ENCODE assay signal across 14 cellular contexts in the genomic region with DNA sequence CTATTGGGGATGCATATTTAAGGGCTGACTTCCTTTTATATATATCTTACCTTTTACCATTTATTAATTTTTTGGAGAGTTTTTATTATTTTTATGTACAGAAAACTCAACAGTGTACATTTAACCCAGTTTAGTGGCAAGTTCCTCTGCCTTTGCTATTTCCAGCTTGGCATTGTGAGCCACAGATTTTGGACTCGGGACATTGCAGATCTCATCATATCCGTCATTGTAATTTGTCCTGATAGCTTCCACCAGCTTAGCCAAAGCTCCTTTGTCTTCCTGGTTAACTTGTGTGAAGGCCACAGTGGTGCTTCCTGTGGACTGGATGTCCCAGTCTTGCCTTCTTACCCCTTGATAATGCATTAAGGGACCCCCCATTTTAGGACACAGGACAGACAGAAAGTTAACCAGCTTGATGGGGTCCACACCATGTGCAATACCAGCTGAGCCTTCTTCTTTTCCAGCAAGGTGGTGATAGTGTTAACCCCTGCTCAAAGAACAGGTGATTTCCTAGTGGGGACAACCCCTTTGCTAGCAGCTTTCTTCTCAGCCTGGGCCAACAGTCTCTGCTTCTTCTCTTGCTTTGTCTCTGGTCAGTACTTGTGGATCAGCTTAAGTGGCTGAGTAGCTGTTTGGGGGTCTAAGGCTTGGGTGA. TPM values are rescaled to one million over a fixed set of nuclear protein-coding genes. Genes with fewer than 3 reads are reported as not detected.
DNase-seq lines count a peak whose midpoint lies in the region; ATAC-seq, FAIRE-seq and TF ChIP-seq lines count a peak whose summit lies in the region.
"Not testable (repeated sequence)": the region's sequence is repeated elsewhere in the genome, so short reads cannot be mapped to it uniquely, and the experiment has no call there.
"Had no signal": no experiment of that assay in that cellular context is flagged by ENCODE, and none has a peak within 500 bp of the region (broad histone marks: within the 10 kb centered on the region; RNA-seq: fewer than 3 reads in every experiment).

No MANE protein-coding gene starts in this region.

- not testable (repeated sequence) for TF ChIP-seq CTCF in CD8-positive, alpha-beta T cell (IDR thresholded peaks at IDR 0.05)

- not testable (repeated sequence) for ATAC-seq in CD8-positive, alpha-beta T cell; activated CD8-positive, alpha-beta memory T cell treated with anti-CD3 and anti-CD28 coated beads, Interleukin-2, amount 10 ng/mL, durations not matched to agents 7 days and 5 days; activated naive CD8-positive, alpha-beta T cell treated with anti-CD3 and anti-CD28 coated beads, Interleukin-2, amount 10 ng/mL, durations not matched to agents 7 days and 5 days (ENCODE audit: low read depth); central memory CD8-positive, alpha-beta T cell (replicated peaks; ENCODE audit: extremely low read depth, poor library complexity, severe bottlenecking)
- ATAC-seq in stimulated activated memory B cell treated with anti-CD40 and anti-IgM and Interleukin-4, amounts not matched to agents 10 μg/mL and 1 μg/mL and 100 μg/mL, for 72 hours: peak; percentile 28

- not testable (repeated sequence) for H3K27me3 Mint-ChIP-seq in CD8-positive, alpha-beta T cell (ENCODE audit: low read depth); activated CD8-positive, alpha-beta memory T cell treated with anti-CD3 and anti-CD28 coated beads, Interleukin-2, amount 10 ng/mL, durations not matched to agents 7 days and 5 days; activated T-helper 1 cell treated with anti-CD3 and anti-CD28 coated beads, Interleukin-12 subunit alpha, Interleukin-12 subunit beta, Interleukin-2, Interleukin-4 antibody, amounts not matched to agents 30 ng/mL and 10 ng/mL and 1 ng/mL, durations not matched to agents 14 hours and 24 hours and 36 hours (ENCODE audit: insufficient read depth); activated naive CD8-positive, alpha-beta T cell treated with anti-CD3 and anti-CD28 coated beads, Interleukin-2, amount 10 ng/mL, durations not matched to agents 7 days and 5 days; central memory CD8-positive, alpha-beta T cell; immature natural killer cell (ENCODE audit: low read depth in 3 of 3)
- H3K27me3 Mint-ChIP-seq in stimulated activated memory B cell treated with anti-CD40 and anti-IgM and Interleukin-4, amounts not matched to agents 10 μg/mL and 1 μg/mL and 100 μg/mL, for 72 hours: peaks cover 16% of the 10 kb centered on the region

- H3K4me1 ChIP-seq in CD8-positive, alpha-beta T cell (ENCODE audit: insufficient read depth, low read length): not testable (repeated sequence)

- DNase-seq in CD8-positive, alpha-beta T cell; GM18507 (ENCODE audit: extremely low spot score, insufficient read length, low read depth); activated CD8-positive, alpha-beta memory T cell treated with anti-CD3 and anti-CD28 coated beads, Interleukin-2, amount 10 ng/mL, durations not matched to agents 7 days and 5 days; activated T-helper 1 cell treated with anti-CD3 and anti-CD28 coated beads, Interleukin-12 subunit alpha, Interleukin-12 subunit beta, Interleukin-2, Interleukin-4 antibody, amounts not matched to agents 30 ng/mL and 10 ng/mL and 1 ng/mL, durations not matched to agents 14 hours and 24 hours and 36 hours (ENCODE audit: low spot score); activated naive CD8-positive, alpha-beta T cell treated with anti-CD3 and anti-CD28 coated beads, Interleukin-2, amount 10 ng/mL, durations not matched to agents 7 days and 5 days; central memory CD8-positive, alpha-beta T cell (ENCODE audit: low spot score in 2 of 2); immature natural killer cell: not testable (repeated sequence)

- H3K36me3 Mint-ChIP-seq in CD8-positive, alpha-beta T cell; activated CD8-positive, alpha-beta memory T cell treated with anti-CD3 and anti-CD28 coated beads, Interleukin-2, amount 10 ng/mL, durations not matched to agents 7 days and 5 days; activated T-helper 1 cell treated with anti-CD3 and anti-CD28 coated beads, Interleukin-12 subunit alpha, Interleukin-12 subunit beta, Interleukin-2, Interleukin-4 antibody, amounts not matched to agents 30 ng/mL and 10 ng/mL and 1 ng/mL, durations not matched to agents 14 hours and 24 hours and 36 hours (ENCODE audit: low read depth); central memory CD8-positive, alpha-beta T cell (ENCODE audit: insufficient read depth); stimulated activated memory B cell treated with anti-CD40 and anti-IgM and Interleukin-4, amounts not matched to agents 10 μg/mL and 1 μg/mL and 100 μg/mL, for 72 hours: not testable (repeated sequence)
- peaks cover 33% of the 10 kb centered on the region for H3K36me3 Mint-ChIP-seq in activated naive CD8-positive, alpha-beta T cell treated with anti-CD3 and anti-CD28 coated beads, Interleukin-2, amount 10 ng/mL, durations not matched to agents 7 days and 5 days
- peaks cover 0 to 22% (median 7%) of the 10 kb centered on the region in 3 donors for H3K36me3 Mint-ChIP-seq in immature natural killer cell

- intact Hi-C loops in CD8-positive, alpha-beta T cell (cut with DNase I, micrococcal nuclease): loop anchor here in 1 of 2 experiments (2.0 kb wide), 1 partner anchor 36 kb away; a partner anchor contains a TSS
- intact Hi-C loops in activated T-helper 1 cell treated with anti-CD3 and anti-CD28 coated beads, Interleukin-12 subunit alpha, Interleukin-12 subunit beta, Interleukin-2, Interleukin-4 antibody, amounts not matched to agents 30 ng/mL and 10 ng/mL and 1 ng/mL, durations not matched to agents 14 hours and 24 hours and 36 hours (cut with micrococcal nuclease): loop anchor here (10.0 kb wide), 1 partner anchor 64 kb away; no protein-coding TSS in a partner anchor

- not testable (repeated sequence) for H3K4me3 ChIP-seq in CD8-positive, alpha-beta T cell (ENCODE audit: low read depth, low read length)

- peak overlapping the region; percentile 33 for H3K4me3 Mint-ChIP-seq in CD8-positive, alpha-beta T cell
- H3K4me3 Mint-ChIP-seq in activated CD8-positive, alpha-beta memory T cell treated with anti-CD3 and anti-CD28 coated beads, Interleukin-2, amount 10 ng/mL, durations not matched to agents 7 days and 5 days: peak overlapping the region; percentile 29
- peak overlapping the region; percentile 45 for H3K4me3 Mint-ChIP-seq in activated T-helper 1 cell treated with anti-CD3 and anti-CD28 coated beads, Interleukin-12 subunit alpha, Interleukin-12 subunit beta, Interleukin-2, Interleukin-4 antibody, amounts not matched to agents 30 ng/mL and 10 ng/mL and 1 ng/mL, durations not matched to agents 14 hours and 24 hours and 36 hours
- peak overlapping the region; percentile 79 for H3K4me3 Mint-ChIP-seq in activated naive CD8-positive, alpha-beta T cell treated with anti-CD3 and anti-CD28 coated beads, Interleukin-2, amount 10 ng/mL, durations not matched to agents 7 days and 5 days
- H3K4me3 Mint-ChIP-seq in central memory CD8-positive, alpha-beta T cell: peak overlapping the region; percentile 62
- H3K4me3 Mint-ChIP-seq in immature natural killer cell: peak overlapping the region; percentile 70 to 90 (median 81)
- not testable (repeated sequence) for H3K4me3 Mint-ChIP-seq in stimulated activated memory B cell treated with anti-CD40 and anti-IgM and Interleukin-4, amounts not matched to agents 10 μg/mL and 1 μg/mL and 100 μg/mL, for 72 hours

- H3K27ac ChIP-seq in CD8-positive, alpha-beta T cell (ENCODE audit: low read depth, low read length): not testable (repeated sequence)

- CTCF ChIA-PET in CD8-positive, alpha-beta T cell (lab: Charles Lee): interaction anchor here (0.8 to 1.8 kb wide), 5 partner anchors 10 to 139 kb away, joined by 3 to 12 read pairs (median 3); no protein-coding TSS in a partner anchor
- CTCF ChIA-PET in activated CD8-positive, alpha-beta memory T cell treated with anti-CD3 and anti-CD28 coated beads, Interleukin-2, amount 10 ng/mL, durations not matched to agents 7 days and 5 days (lab: Charles Lee): interaction anchor here (1.2 to 1.7 kb wide), 3 partner anchors 19 to 139 kb away, joined by 3 to 7 read pairs (median 5); no protein-coding TSS in a partner anchor

- peaks cover 27% of the 10 kb centered on the region for H3K4me1 Mint-ChIP-seq in CD8-positive, alpha-beta T cell (ENCODE audit: low read depth)
- peaks cover 36% of the 10 kb centered on the region for H3K4me1 Mint-ChIP-seq in activated CD8-positive, alpha-beta memory T cell treated with anti-CD3 and anti-CD28 coated beads, Interleukin-2, amount 10 ng/mL, durations not matched to agents 7 days and 5 days
- peaks cover 25% of the 10 kb centered on the region for H3K4me1 Mint-ChIP-seq in activated T-helper 1 cell treated with anti-CD3 and anti-CD28 coated beads, Interleukin-12 subunit alpha, Interleukin-12 subunit beta, Interleukin-2, Interleukin-4 antibody, amounts not matched to agents 30 ng/mL and 10 ng/mL and 1 ng/mL, durations not matched to agents 14 hours and 24 hours and 36 hours (ENCODE audit: low read depth)
- peaks cover 42% of the 10 kb centered on the region for H3K4me1 Mint-ChIP-seq in activated naive CD8-positive, alpha-beta T cell treated with anti-CD3 and anti-CD28 coated beads, Interleukin-2, amount 10 ng/mL, durations not matched to agents 7 days and 5 days
- H3K4me1 Mint-ChIP-seq in central memory CD8-positive, alpha-beta T cell: peaks cover 42% of the 10 kb centered on the region
- peaks cover 43 to 69% of the 10 kb centered on the region in 2 donors for H3K4me1 Mint-ChIP-seq in immature natural killer cell
- H3K4me1 Mint-ChIP-seq in stimulated activated memory B cell treated with anti-CD40 and anti-IgM and Interleukin-4, amounts not matched to agents 10 μg/mL and 1 μg/mL and 100 μg/mL, for 72 hours: not testable (repeated sequence)

- H3K27me3 ChIP-seq in CD8-positive, alpha-beta T cell (ENCODE audit: insufficient read depth, low read length): not testable (repeated sequence)

- not testable (repeated sequence) for H3K27ac Mint-ChIP-seq in CD8-positive, alpha-beta T cell; activated T-helper 1 cell treated with anti-CD3 and anti-CD28 coated beads, Interleukin-12 subunit alpha, Interleukin-12 subunit beta, Interleukin-2, Interleukin-4 antibody, amounts not matched to agents 30 ng/mL and 10 ng/mL and 1 ng/mL, durations not matched to agents 14 hours and 24 hours and 36 hours; central memory CD8-positive, alpha-beta T cell (ENCODE audit: low read depth); stimulated activated memory B cell treated with anti-CD40 and anti-IgM and Interleukin-4, amounts not matched to agents 10 μg/mL and 1 μg/mL and 100 μg/mL, for 72 hours
- peak overlapping the region; percentile 47 for H3K27ac Mint-ChIP-seq in activated CD8-positive, alpha-beta memory T cell treated with anti-CD3 and anti-CD28 coated beads, Interleukin-2, amount 10 ng/mL, durations not matched to agents 7 days and 5 days
- peak overlapping the region; percentile 79 for H3K27ac Mint-ChIP-seq in activated naive CD8-positive, alpha-beta T cell treated with anti-CD3 and anti-CD28 coated beads, Interleukin-2, amount 10 ng/mL, durations not matched to agents 7 days and 5 days
- peak overlapping the region in 5 of 6 donors; percentile 63 to 90 (median 79) for H3K27ac Mint-ChIP-seq in immature natural killer cell

- H3K36me3 ChIP-seq in CD8-positive, alpha-beta T cell (ENCODE audit: insufficient read depth, low read length): not testable (repeated sequence)

- H3K9me3 Mint-ChIP-seq in CD8-positive, alpha-beta T cell; activated CD8-positive, alpha-beta memory T cell treated with anti-CD3 and anti-CD28 coated beads, Interleukin-2, amount 10 ng/mL, durations not matched to agents 7 days and 5 days (ENCODE audit: low read depth); activated T-helper 1 cell treated with anti-CD3 and anti-CD28 coated beads, Interleukin-12 subunit alpha, Interleukin-12 subunit beta, Interleukin-2, Interleukin-4 antibody, amounts not matched to agents 30 ng/mL and 10 ng/mL and 1 ng/mL, durations not matched to agents 14 hours and 24 hours and 36 hours; activated naive CD8-positive, alpha-beta T cell treated with anti-CD3 and anti-CD28 coated beads, Interleukin-2, amount 10 ng/mL, durations not matched to agents 7 days and 5 days; central memory CD8-positive, alpha-beta T cell; immature natural killer cell; stimulated activated memory B cell treated with anti-CD40 and anti-IgM and Interleukin-4, amounts not matched to agents 10 μg/mL and 1 μg/mL and 100 μg/mL, for 72 hours: not testable (repeated sequence)

- not testable (repeated sequence) for H3K9me3 ChIP-seq in CD8-positive, alpha-beta T cell (ENCODE audit: low read length)

- peak; percentile 59 for FAIRE-seq in GM18507 (lab: Jason Lieb, UNC)

- POLR2A ChIA-PET in CD8-positive, alpha-beta T cell (lab: Charles Lee): interaction anchor here (0.6 kb wide), 1 partner anchor 37 kb away, joined by 3 read pairs; no protein-coding TSS in a partner anchor
- POLR2A ChIA-PET in activated naive CD8-positive, alpha-beta T cell treated with anti-CD3 and anti-CD28 coated beads, Interleukin-2, amount 10 ng/mL, durations not matched to agents 7 days and 5 days (lab: Charles Lee): interaction anchor here (0.6 to 1.4 kb wide), 5 partner anchors 46 to 236 kb away, joined by 3 to 4 read pairs (median 3); no protein-coding TSS in a partner anchor

RNA-seq across cellular contexts. Expression of a gene that starts 2.3 kb away (rescaled TPM):
- total RNA-seq in CD8-positive, alpha-beta T cell: 1 to 10 TPM; 5.3 to 6.2 TPM
- total RNA-seq in activated CD8-positive, alpha-beta memory T cell treated with anti-CD3 and anti-CD28 coated beads, Interleukin-2, amount 10 ng/mL, durations not matched to agents 7 days and 5 days: 10 to 100 TPM; 11.7 to 46.7 TPM
- 16.4 and 16.9 TPM in 2 replicates for total RNA-seq in activated T-helper 1 cell treated with anti-CD3 and anti-CD28 coated beads, Interleukin-12 subunit alpha, Interleukin-12 subunit beta, Interleukin-2, Interleukin-4 antibody, amounts not matched to agents 30 ng/mL and 10 ng/mL and 1 ng/mL, durations not matched to agents 14 hours and 24 hours and 36 hours
- total RNA-seq in activated naive CD8-positive, alpha-beta T cell treated with anti-CD3 and anti-CD28 coated beads, Interleukin-2, amount 10 ng/mL, durations not matched to agents 7 days and 5 days: 10 to 100 TPM; 22.8 to 27.1 TPM
- polyA plus RNA-seq in immature natural killer cell: 100 to 1,000 TPM in 1 of 3 donors, 10 to 100 TPM in 2; 40.1 to 123 (median 59.8) TPM
- total RNA-seq: Calu3, GM23338, HT-29 had no signal
- polyA plus RNA-seq: A549, BJ had no signal

RNA-seq across cellular contexts. Expression of a gene that starts 34.9 kb away (rescaled TPM):
- total RNA-seq in CD8-positive, alpha-beta T cell: 10 to 100 TPM; 18.9 to 19.5 TPM
- total RNA-seq in activated CD8-positive, alpha-beta memory T cell treated with anti-CD3 and anti-CD28 coated beads, Interleukin-2, amount 10 ng/mL, durations not matched to agents 7 days and 5 days: 10 to 100 TPM; 17.8 to 37.9 TPM
- 51.7 and 53.2 TPM in 2 replicates for total RNA-seq in activated T-helper 1 cell treated with anti-CD3 and anti-CD28 coated beads, Interleukin-12 subunit alpha, Interleukin-12 subunit beta, Interleukin-2, Interleukin-4 antibody, amounts not matched to agents 30 ng/mL and 10 ng/mL and 1 ng/mL, durations not matched to agents 14 hours and 24 hours and 36 hours
- total RNA-seq in activated naive CD8-positive, alpha-beta T cell treated with anti-CD3 and anti-CD28 coated beads, Interleukin-2, amount 10 ng/mL, durations not matched to agents 7 days and 5 days: 10 to 100 TPM; 15.4 to 19.3 TPM
- polyA plus RNA-seq in immature natural killer cell: 1,000 to 10,000 TPM in 1 of 3 donors, 100 to 1,000 TPM in 2; 537 to 1,283 (median 719) TPM
- total RNA-seq: Calu3; CD4-positive, alpha-beta T cell; GM23338; HT-29 had no signal
- polyA plus RNA-seq: A549, BJ, GM23338 had no signal
